21 cellular contexts compared by ENCODE assay signal in genomic region chr6:10351678-10352220, GRCh38.
"Had no signal": no experiment of that assay in that cellular context is flagged by ENCODE, and none has a peak within 500 bp of the region (broad histone marks: within the 10 kb centered on the region; RNA-seq: fewer than 3 reads in every experiment).

No MANE protein-coding gene starts in this region.

- H3K27ac Mint-ChIP-seq: activated CD4-positive, alpha-beta T cell treated with anti-CD3 and anti-CD28 coated beads for 36 hours; activated naive CD4-positive, alpha-beta T cell treated with anti-CD3 and anti-CD28 coated beads, Interleukin-2, amount 50 U/mL, for 72 hours; activated T-helper 1 cell treated with anti-CD3 and anti-CD28 coated beads, Interleukin-12 subunit alpha, Interleukin-12 subunit beta, Interleukin-2, Interleukin-4 antibody, amounts not matched to agents 30 ng/mL and 10 ng/mL and 1 ng/mL, durations not matched to agents 14 hours and 24 hours and 36 hours; progenitor cell of endocrine pancreas had no signal

- H3K36me3 Mint-ChIP-seq: activated naive CD4-positive, alpha-beta T cell treated with anti-CD3 and anti-CD28 coated beads, Interleukin-2, amount 50 U/mL, for 72 hours had no signal

- DNase-seq: activated CD4-positive, alpha-beta T cell treated with anti-CD3 and anti-CD28 coated beads for 36 hours; activated CD4-positive, alpha-beta T cell treated with anti-CD3 and anti-CD28 coated beads, Interleukin-2, amount 50 U/mL, for 48 hours; activated gamma-delta T cell treated with Interleukin-2 at 50 U/mL for 16 hours; hypothalamus; kidney; left lung; mammary epithelial cell; midbrain; right cardiac atrium; stimulated activated CD4-positive, alpha-beta T cell treated with anti-CD3 and anti-CD28 coated beads, Interleukin-4, amount 100 ng/mL, for 1 hour; T-helper 2 cell; upper lobe of right lung had no signal

- H3K9me3 Mint-ChIP-seq: activated naive CD4-positive, alpha-beta T cell treated with anti-CD3 and anti-CD28 coated beads, Interleukin-2, amount 50 U/mL, for 72 hours; activated T-helper 1 cell treated with anti-CD3 and anti-CD28 coated beads, Interleukin-12 subunit alpha, Interleukin-12 subunit beta, Interleukin-2, Interleukin-4 antibody, amounts not matched to agents 30 ng/mL and 10 ng/mL and 1 ng/mL, durations not matched to agents 14 hours and 24 hours and 36 hours had no signal

- H3K4me1 ChIP-seq: left lung, upper lobe of right lung had no signal

- H3K4me2 ChIP-seq: smooth muscle cell had no signal

- H3K9me3 ChIP-seq: left lung, thoracic aorta, upper lobe of right lung had no signal

- H3K4me1 Mint-ChIP-seq: activated CD4-positive, alpha-beta T cell treated with anti-CD3 and anti-CD28 coated beads for 36 hours had no signal

- H3K4me3 Mint-ChIP-seq: activated CD4-positive, alpha-beta T cell treated with anti-CD3 and anti-CD28 coated beads for 36 hours; activated T-helper 1 cell treated with anti-CD3 and anti-CD28 coated beads, Interleukin-12 subunit alpha, Interleukin-12 subunit beta, Interleukin-2, Interleukin-4 antibody, amounts not matched to agents 30 ng/mL and 10 ng/mL and 1 ng/mL, durations not matched to agents 14 hours and 24 hours and 36 hours had no signal

- ATAC-seq: activated CD4-positive, alpha-beta T cell treated with anti-CD3 and anti-CD28 coated beads for 36 hours; activated naive CD4-positive, alpha-beta T cell treated with anti-CD3 and anti-CD28 coated beads, Interleukin-2, amount 50 U/mL, for 72 hours; left lung; right cardiac atrium; upper lobe of right lung had no signal

- FAIRE-seq: frontal cortex, kidney, TTC549 had no signal

- H3K36me3 ChIP-seq: left lung, thoracic aorta, upper lobe of right lung had no signal

- H3K27ac ChIP-seq: dorsolateral prefrontal cortex, epithelial cell of prostate, left lung, thoracic aorta, upper lobe of right lung had no signal

- H3K4me3 ChIP-seq: dorsolateral prefrontal cortex, left lung, smooth muscle cell, thoracic aorta, upper lobe of right lung had no signal

- H3K27me3 ChIP-seq: upper lobe of right lung had no signal
